8 cellular contexts compared by ENCODE assay signal in the genomic region with DNA sequence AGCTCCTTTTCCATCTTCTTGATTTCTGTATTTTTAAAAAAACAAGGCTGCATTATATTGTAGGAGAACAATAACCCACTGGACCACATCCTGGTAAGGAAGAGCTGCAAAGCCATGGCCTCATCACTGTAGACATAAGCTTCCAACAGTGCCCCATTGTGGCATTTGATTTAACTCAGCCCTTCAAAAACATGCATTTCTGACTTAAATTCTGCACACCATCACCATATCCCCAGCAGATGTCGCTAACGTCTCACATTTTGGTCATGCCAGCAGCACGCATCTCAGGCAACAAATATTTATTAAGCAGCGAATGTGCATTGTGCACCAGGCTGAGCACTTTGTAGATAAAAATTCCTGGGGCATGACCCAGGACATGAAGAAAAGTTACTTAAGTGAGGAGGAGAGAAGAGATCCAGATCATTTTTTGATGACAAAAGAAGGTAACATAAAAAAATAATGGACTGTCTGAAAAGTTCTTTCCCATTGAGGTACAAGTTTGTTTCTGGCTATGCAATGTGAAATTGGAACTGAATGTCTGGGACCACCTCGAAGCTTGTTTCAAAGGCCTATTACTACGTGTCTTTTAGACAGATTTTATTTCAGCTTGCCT.
DNase-seq lines count a peak whose midpoint lies in the region; ATAC-seq, FAIRE-seq and TF ChIP-seq lines count a peak whose summit lies in the region.

No MANE protein-coding gene starts in this region.

- in situ Hi-C loops in astrocyte of the cerebellum (cut with HindIII; ENCODE audit: low sequenced_read_pairs) = loop anchor here (10.0 kb wide), 1 partner anchor 374 kb away; no protein-coding TSS in a partner anchor

- TF ChIP-seq CTCF in GM10266 (IDR thresholded peaks at IDR 0.05; ENCODE audit: control insufficient read depth, insufficient read depth, low read depth, missing control alignments) (peak; percentile 90), astrocyte of the cerebellum (IDR thresholded peaks at IDR 0.05; ENCODE audit: low read depth, low read length, missing control alignments) (peak; percentile 79)

- H3K9me3 ChIP-seq in small intestine (ENCODE audit: control insufficient read depth, low read depth) = no peaks in the 10 kb centered on the region

- H3K4me3 ChIP-seq in astrocyte of the cerebellum (ENCODE audit: low read depth, low read length) = no peak overlapping the region
- H3K4me3 ChIP-seq in small intestine (ENCODE audit: low read depth in 1 of 2, low read length in 2 of 2) = no peak overlapping the region

- no peak overlapping the region for H3K27ac ChIP-seq in small intestine (ENCODE audit: low read depth in 1 of 2, low read length in 1 of 2)

- no peak for FAIRE-seq in small intestine (lab: Jason Lieb, UNC)

- DNase-seq in GM10266 (ENCODE audit: extremely low spot score) (peak; percentile 60), NCI-H2029 treated with DMSO at 0.1 percent for 48 hours (lab: John Stamatoyannopoulos, UW) (peak; percentile 66), T-helper 9 cell (peak; percentile 50), astrocyte of the cerebellum (ENCODE audit: low read depth) (peak; percentile 82), hippocampal formation (lab: John Stamatoyannopoulos, UW) (peak; percentile 85 to 99), small intestine (peak; percentile 69)

- 14 to 19% (median 15%) methylated on average over 6 of the region's 6 CpGs for WGBS in small intestine, 3 donors

- H3K36me3 ChIP-seq in small intestine (ENCODE audit: control insufficient read depth in 2 of 2, insufficient read depth in 2 of 2, low read length in 2 of 2) = no peaks in the 10 kb centered on the region

- no peaks in the 10 kb centered on the region for H3K27me3 ChIP-seq in small intestine (ENCODE audit: control insufficient read depth in 2 of 2, insufficient read depth in 2 of 2, low read length in 2 of 2)

- ATAC-seq in HG02763 (IDR thresholded peaks at IDR 0.05; ENCODE audit: unreplicated experiment) (peak; percentile 64), HG03095 (IDR thresholded peaks at IDR 0.05; ENCODE audit: unreplicated experiment) (no peak)

- H3K4me1 ChIP-seq in small intestine (ENCODE audit: control insufficient read depth in 2 of 2, insufficient read depth in 1 of 2, low read depth in 1 of 2, low read length in 1 of 2) = no peaks in the 10 kb centered on the region
